In genomic region chr16:29973384-29974246, GRCh38 we compare ENCODE assay signal across 1 cellular context.
TF ChIP-seq lines count a peak whose summit lies in the region.

TSS of gene TAOK2 (plus strand) at chr16:29973868. CDS start at chr16:29977773, 3,905 bp downstream.

TF ChIP-seq in GM12878, 131 proteins besides CTCF, POLR2A, EP300 and RAD21 (continued from another document):
- TF ChIP-seq PKNOX1 (IDR thresholded peaks at IDR 0.05) (peak; percentile 68; the same call in 1 of the 2 replicates), MTA2 (IDR thresholded peaks at IDR 0.05; ENCODE audit: low read depth) (no peak), SPI1 (IDR thresholded peaks at IDR 0.05; ENCODE audit: borderline replicate concordance, insufficient read depth, low read depth, low read length) (peak; percentile 40; the same call in 1 of the 2 replicates), POLR2AphosphoS5 (IDR thresholded peaks at IDR 0.05; ENCODE audit: low read length) (peak; percentile 83; the same call in 1 of the 2 replicates), BMI1 (IDR thresholded peaks at IDR 0.05; ENCODE audit: borderline replicate concordance) (peak; percentile 66; the same call in 1 of the 2 replicates), RFX5 (IDR thresholded peaks at IDR 0.05; ENCODE audit: low read depth, low read length) (peak; percentile 96), IKZF2 (IDR thresholded peaks at IDR 0.05) (peak; percentile 91), SMAD1 (IDR thresholded peaks at IDR 0.05; ENCODE audit: low read depth, partially characterized antibody) (no peak), NRF1 (conservative IDR thresholded peaks at IDR 0.05; ENCODE audit: low read depth, low read length) (peak; percentile 97), PML (IDR thresholded peaks at IDR 0.05; ENCODE audit: low read length) (peak; percentile 34; the same call in 1 of the 2 replicates), ZZZ3 (IDR thresholded peaks at IDR 0.05; ENCODE audit: control insufficient read depth, insufficient read length, low read depth) (no peak), YY1 (IDR thresholded peaks at IDR 0.05; ENCODE audit: low read depth, low read length) (peak; percentile 94), BCLAF1 (IDR thresholded peaks at IDR 0.05) (no peak), ZBED1 (IDR thresholded peaks at IDR 0.05; ENCODE audit: borderline replicate concordance) (peak; percentile 44; the same call in 1 of the 2 replicates), CREM (IDR thresholded peaks at IDR 0.05; ENCODE audit: low read depth) (peak; percentile 38; the same call in 1 of the 2 replicates), TCF12 (IDR thresholded peaks at IDR 0.05; ENCODE audit: low read depth, low read length) (0 out of 2 replicates have a peak, but pooled peaks have one; percentile 13), ZBTB33 (IDR thresholded peaks at IDR 0.05) (peak; percentile 17; the same call in 1 of the 2 replicates), MAX (IDR thresholded peaks at IDR 0.05; ENCODE audit: low read depth, low read length) (peak; percentile 75), IRF3 (IDR thresholded peaks at IDR 0.05) (no peak), BHLHE40 (IDR thresholded peaks at IDR 0.05; ENCODE audit: borderline replicate concordance in 1 of 2, low read depth in 2 of 2, low read length in 1 of 2) (peak in 1 of 2 experiments; percentile 66; a peak in 2 of 4 replicates), POLR2AphosphoS2 (IDR thresholded peaks at IDR 0.05; ENCODE audit: low read depth, low read length) (0 out of 2 replicates have a peak, but pooled peaks have one; percentile 68), ZNF687 (IDR thresholded peaks at IDR 0.05) (no peak; the same call in 1 of the 2 replicates), POU2F2 (IDR thresholded peaks at IDR 0.05; ENCODE audit: borderline replicate concordance, low read depth, low read length) (0 out of 3 replicates have a peak, but pooled peaks have one; percentile 24), HCFC1 (IDR thresholded peaks at IDR 0.05; ENCODE audit: low read length) (0 out of 2 replicates have a peak, but pooled peaks have one; percentile 8), KLF5 (IDR thresholded peaks at IDR 0.05; ENCODE audit: partially characterized antibody) (no peak), PRDM15 (CRISPR knock-in tag; IDR thresholded peaks at IDR 0.05) (no peak), MXI1 (IDR thresholded peaks at IDR 0.05; ENCODE audit: low read depth, low read length) (peak; percentile 49; the same call in 1 of the 2 replicates), TAF1 (IDR thresholded peaks at IDR 0.05; ENCODE audit: borderline replicate concordance, low read depth, low read length) (0 out of 2 replicates have a peak, but pooled peaks have one; percentile 24), RELB (IDR thresholded peaks at IDR 0.05; ENCODE audit: low read depth) (peak; percentile 82), E2F8 (IDR thresholded peaks at IDR 0.05; ENCODE audit: low read depth, partially characterized antibody) (peak; percentile 90), ATF2 (IDR thresholded peaks at IDR 0.05; ENCODE audit: low read length) (no peak)
